36 cellular contexts compared by ENCODE assay signal in the genomic region with DNA sequence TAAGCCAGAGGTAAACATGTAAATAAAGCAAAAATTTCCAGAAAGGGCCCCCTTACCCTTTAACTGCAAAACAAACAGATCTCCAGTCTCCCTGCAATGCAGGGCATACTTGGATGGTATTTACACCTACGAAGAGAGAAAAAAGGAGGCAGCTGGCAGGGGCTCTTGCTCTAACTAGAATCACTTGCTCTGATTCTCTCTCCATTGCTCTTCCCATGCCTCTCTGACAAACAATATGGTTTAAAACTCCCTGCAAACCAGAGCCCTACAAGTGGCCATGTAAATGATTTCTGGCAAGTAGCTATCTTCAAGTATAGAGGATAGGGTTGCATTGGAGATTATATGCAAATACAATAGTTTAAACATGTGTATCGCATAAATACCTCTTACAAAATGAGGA.
"Had no signal": no experiment of that assay in that cellular context is flagged by ENCODE, and none has a peak within 500 bp of the region (broad histone marks: within the 10 kb centered on the region; RNA-seq: fewer than 3 reads in every experiment).

No MANE protein-coding gene starts in this region.

- H3K9me3 Mint-ChIP-seq: activated CD8-positive, alpha-beta T cell treated with anti-CD3 and anti-CD28 coated beads for 36 hours; activated naive CD4-positive, alpha-beta T cell treated with anti-CD3 and anti-CD28 coated beads, Interleukin-2, amount 10 ng/mL, durations not matched to agents 7 days and 5 days; activated naive CD8-positive, alpha-beta T cell treated with anti-CD3 and anti-CD28 coated beads for 36 hours; activated T-helper 1 cell treated with anti-CD3 and anti-CD28 coated beads, Interleukin-12 subunit alpha, Interleukin-12 subunit beta, Interleukin-2, Interleukin-4 antibody, amounts not matched to agents 30 ng/mL and 10 ng/mL and 1 ng/mL, durations not matched to agents 14 hours and 24 hours and 36 hours; activated T-helper 2 cell treated with anti-CD3 and anti-CD28 coated beads, Interferon-gamma antibody, Interleukin-2, Interleukin-4, amounts not matched to agents 10 μg/mL and 5 μg/mL and 100 μg/mL, durations not matched to agents 14 hours and 24 hours and 36 hours; brain; dendritic cell treated with granulocyte-macrophage colony-stimulating factor and Interleukin-4, amounts not matched to agents 40 ng/mL and 50 ng/mL, for 4 days; endodermal cell; T-cell; T-helper 1 cell treated with Interleukin-12 subunit alpha and Interleukin-12 subunit beta and Interleukin-4 antibody, amounts not matched to agents 30 μg/mL and 1 μg/mL, for 36 hours; T-helper 2 cell treated with Interferon-gamma antibody and Interleukin-4, amounts not matched to agents 5 μg/mL and 100 μg/mL, for 36 hours had no signal

- H3K4me3 Mint-ChIP-seq: activated CD8-positive, alpha-beta memory T cell treated with anti-CD3 and anti-CD28 coated beads, Interleukin-2, amount 10 ng/mL, durations not matched to agents 7 days and 5 days; activated CD8-positive, alpha-beta T cell treated with anti-CD3 and anti-CD28 coated beads for 36 hours; activated naive CD4-positive, alpha-beta T cell treated with anti-CD3 and anti-CD28 coated beads, Interleukin-2, amount 10 ng/mL, durations not matched to agents 7 days and 5 days; activated naive CD8-positive, alpha-beta T cell treated with anti-CD3 and anti-CD28 coated beads for 36 hours; activated T-helper 1 cell treated with anti-CD3 and anti-CD28 coated beads, Interleukin-12 subunit alpha, Interleukin-12 subunit beta, Interleukin-2, Interleukin-4 antibody, amounts not matched to agents 30 ng/mL and 10 ng/mL and 1 ng/mL, durations not matched to agents 14 hours and 24 hours and 36 hours; brain; dendritic cell treated with granulocyte-macrophage colony-stimulating factor and Interleukin-4, amounts not matched to agents 40 ng/mL and 50 ng/mL, for 4 days; endodermal cell; T-cell; T-helper 1 cell treated with Interleukin-12 subunit alpha and Interleukin-12 subunit beta and Interleukin-4 antibody, amounts not matched to agents 30 μg/mL and 1 μg/mL, for 36 hours; T-helper 2 cell treated with Interferon-gamma antibody and Interleukin-4, amounts not matched to agents 5 μg/mL and 100 μg/mL, for 36 hours had no signal

- H3K27ac ChIP-seq: breast epithelium, cardiac muscle cell, coronary artery, dorsolateral prefrontal cortex, esophagus muscularis mucosa, foreskin keratinocyte, gastrocnemius medialis, heart right ventricle had no signal

- H3K27ac Mint-ChIP-seq: activated CD8-positive, alpha-beta memory T cell treated with anti-CD3 and anti-CD28 coated beads, Interleukin-2, amount 10 ng/mL, durations not matched to agents 7 days and 5 days; activated CD8-positive, alpha-beta T cell treated with anti-CD3 and anti-CD28 coated beads for 36 hours; activated naive CD4-positive, alpha-beta T cell treated with anti-CD3 and anti-CD28 coated beads, Interleukin-2, amount 10 ng/mL, durations not matched to agents 7 days and 5 days; activated naive CD8-positive, alpha-beta T cell treated with anti-CD3 and anti-CD28 coated beads for 36 hours; activated T-helper 1 cell treated with anti-CD3 and anti-CD28 coated beads, Interleukin-12 subunit alpha, Interleukin-12 subunit beta, Interleukin-2, Interleukin-4 antibody, amounts not matched to agents 30 ng/mL and 10 ng/mL and 1 ng/mL, durations not matched to agents 14 hours and 24 hours and 36 hours; activated T-helper 2 cell treated with anti-CD3 and anti-CD28 coated beads, Interferon-gamma antibody, Interleukin-2, Interleukin-4, amounts not matched to agents 10 μg/mL and 5 μg/mL and 100 μg/mL, durations not matched to agents 14 hours and 24 hours and 36 hours; brain; dendritic cell treated with granulocyte-macrophage colony-stimulating factor and Interleukin-4, amounts not matched to agents 40 ng/mL and 50 ng/mL, for 4 days; endodermal cell; T-cell; T-helper 1 cell treated with Interleukin-12 subunit alpha and Interleukin-12 subunit beta and Interleukin-4 antibody, amounts not matched to agents 30 μg/mL and 1 μg/mL, for 36 hours; T-helper 2 cell treated with Interferon-gamma antibody and Interleukin-4, amounts not matched to agents 5 μg/mL and 100 μg/mL, for 36 hours had no signal

- ATAC-seq: activated CD8-positive, alpha-beta memory T cell treated with anti-CD3 and anti-CD28 coated beads, Interleukin-2, amount 10 ng/mL, durations not matched to agents 7 days and 5 days; activated CD8-positive, alpha-beta T cell treated with anti-CD3 and anti-CD28 coated beads for 36 hours; foreskin keratinocyte; gastrocnemius medialis; heart right ventricle; T-cell had no signal

- H3K4me1 ChIP-seq: ascending aorta, breast epithelium, esophagus muscularis mucosa, gastrocnemius medialis, heart right ventricle had no signal

- H3K9me3 ChIP-seq: ascending aorta, breast epithelium, esophagus muscularis mucosa, gastrocnemius medialis, heart right ventricle had no signal

- H3K27me3 ChIP-seq: ascending aorta, breast epithelium, cardiac muscle cell, dorsolateral prefrontal cortex, esophagus muscularis mucosa, foreskin keratinocyte, gastrocnemius medialis, heart right ventricle had no signal

- H3K4me1 Mint-ChIP-seq: activated CD8-positive, alpha-beta memory T cell treated with anti-CD3 and anti-CD28 coated beads, Interleukin-2, amount 10 ng/mL, durations not matched to agents 7 days and 5 days; activated naive CD4-positive, alpha-beta T cell treated with anti-CD3 and anti-CD28 coated beads, Interleukin-2, amount 10 ng/mL, durations not matched to agents 7 days and 5 days; brain; endodermal cell had no signal

- H3K4me3 ChIP-seq: ascending aorta, breast epithelium, cardiac muscle cell, coronary artery, dorsolateral prefrontal cortex, esophagus muscularis mucosa, gastrocnemius medialis, heart right ventricle had no signal

- DNase-seq: activated CD4-positive, alpha-beta T cell treated with anti-CD3 and anti-CD28 coated beads for 4 hours; activated CD4-positive, alpha-beta T cell treated with anti-CD3 and anti-CD28 coated beads, Interleukin-2, amount 50 U/mL, for 1 hour; activated CD4-positive, alpha-beta T cell treated with anti-CD3 and anti-CD28 coated beads, Interleukin-2, amount 50 U/mL, for 48 hours; activated CD4-positive, CD25-positive, alpha-beta regulatory T cell; activated CD4-positive, CD25-positive, alpha-beta regulatory T cell treated with anti-CD3 and anti-CD28 coated beads, Interleukin-2, amount 50 U/mL, for 72 hours; activated CD8-positive, alpha-beta memory T cell treated with anti-CD3 and anti-CD28 coated beads, Interleukin-2, amount 10 ng/mL, durations not matched to agents 7 days and 5 days; activated CD8-positive, alpha-beta memory T cell treated with anti-CD3 and anti-CD28 coated beads, Interleukin-2, amount 50 U/mL, for 4 hours; activated CD8-positive, alpha-beta T cell treated with anti-CD3 and anti-CD28 coated beads for 36 hours; activated effector memory CD4-positive, alpha-beta T cell treated with anti-CD3 and anti-CD28 coated beads, Interleukin-2, amount 50 U/mL, for 16 hours; activated naive CD4-positive, alpha-beta T cell treated with anti-CD3 and anti-CD28 coated beads, Interleukin-2, amount 10 ng/mL, durations not matched to agents 7 days and 5 days; activated naive CD8-positive, alpha-beta T cell treated with anti-CD3 and anti-CD28 coated beads for 36 hours; activated T-cell treated with anti-CD3 and anti-CD28 coated beads, Interleukin-2, amount 50 U/mL, for 1 hour; activated T-cell treated with anti-CD3 and anti-CD28 coated beads, Interleukin-2, amount 50 U/mL, for 48 hours; central memory CD4-positive, alpha-beta T cell; cerebellar nuclear complex; dorsolateral prefrontal cortex; effector memory CD4-positive, alpha-beta T cell; endodermal cell; erythroblast; foreskin keratinocyte; gastrocnemius medialis; heart right ventricle; hippocampal formation; SW 1271; T-cell had no signal

- H3K27me3 Mint-ChIP-seq: activated CD8-positive, alpha-beta memory T cell treated with anti-CD3 and anti-CD28 coated beads, Interleukin-2, amount 10 ng/mL, durations not matched to agents 7 days and 5 days; activated CD8-positive, alpha-beta T cell treated with anti-CD3 and anti-CD28 coated beads for 36 hours; activated naive CD4-positive, alpha-beta T cell treated with anti-CD3 and anti-CD28 coated beads, Interleukin-2, amount 10 ng/mL, durations not matched to agents 7 days and 5 days; activated naive CD8-positive, alpha-beta T cell treated with anti-CD3 and anti-CD28 coated beads for 36 hours; brain; dendritic cell treated with granulocyte-macrophage colony-stimulating factor and Interleukin-4, amounts not matched to agents 40 ng/mL and 50 ng/mL, for 4 days; T-cell had no signal
